10 cellular contexts compared by ENCODE assay signal in the genomic region with DNA sequence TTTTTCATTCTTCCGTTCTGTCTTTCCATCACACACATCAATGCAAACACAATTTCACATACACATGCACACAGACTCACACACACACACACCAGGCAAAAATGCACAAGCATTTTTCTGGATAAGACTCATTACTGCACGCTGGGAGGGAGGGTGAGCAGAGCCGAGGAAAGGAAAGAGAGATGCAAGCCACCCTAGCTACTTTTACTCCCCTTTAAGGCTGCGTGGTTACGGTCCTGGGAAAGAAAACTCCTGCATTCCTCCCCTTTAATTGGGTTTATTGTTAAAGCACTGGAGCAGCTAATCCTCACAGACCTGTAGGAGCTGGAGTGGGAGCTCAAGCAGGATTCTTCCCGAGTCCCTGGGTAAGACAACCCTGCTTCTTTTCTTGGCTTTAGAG. TPM values are rescaled to one million over a fixed set of nuclear protein-coding genes. Genes with fewer than 3 reads are reported as not detected.
DNase-seq lines count a peak whose midpoint lies in the region; ATAC-seq and TF ChIP-seq lines count a peak whose summit lies in the region.
"Had no signal": no experiment of that assay in that cellular context is flagged by ENCODE, and none has a peak within 500 bp of the region (broad histone marks: within the 10 kb centered on the region; RNA-seq: fewer than 3 reads in every experiment).

A gene (plus strand): TSS at position 307 of the 400 bp plus-strand sequence. CDS start 11,270 bp downstream, outside the sequence.

- no peaks in the 10 kb centered on the region for H3K9me3 ChIP-seq in cardiac muscle cell (ENCODE audit: low read depth)
- H3K9me3 ChIP-seq in left ventricle myocardium inferior (replicated peaks): no peaks in the 10 kb centered on the region
- no peaks in the 10 kb centered on the region for H3K9me3 ChIP-seq in stomach
- H3K9me3 ChIP-seq: SJSA1 had no signal

- H3K27me3 Mint-ChIP-seq in brain: peaks cover 4% of the 10 kb centered on the region

- H3K27ac ChIP-seq in cardiac muscle cell (peak within 1 kb of the TSS; percentile 50), left ventricle myocardium inferior (replicated peaks) (no peak within 1 kb of the TSS), stomach (no peak within 1 kb of the TSS)
- H3K27ac ChIP-seq: SJSA1 had no signal

- no peaks in the 10 kb centered on the region for H3K36me3 Mint-ChIP-seq in brain

- H3K4me3 Mint-ChIP-seq in brain: no peak within 1 kb of the TSS

- TF ChIP-seq POLR2A in stomach (IDR thresholded peaks at IDR 0.05): no peak

- H3K4me1 ChIP-seq in cardiac muscle cell (ENCODE audit: low read depth): peaks cover 15% of the 10 kb centered on the region
- H3K4me1 ChIP-seq in left ventricle myocardium inferior: peaks cover 13% of the 10 kb centered on the region
- peaks cover 5 to 12% (median 12%) of the 10 kb centered on the region in 4 donors for H3K4me1 ChIP-seq in stomach

- H3K9me3 Mint-ChIP-seq in brain: no peaks in the 10 kb centered on the region

- H3K27me3 ChIP-seq in cardiac muscle cell (peaks cover 3% of the 10 kb centered on the region), left ventricle myocardium inferior (ENCODE audit: low read depth) (peaks cover 64% of the 10 kb centered on the region), stomach (peaks cover 3 to 84% (median 33%) of the 10 kb centered on the region in 3 donors)

- TF ChIP-seq CTCF in cardiac muscle cell (IDR thresholded peaks at IDR 0.05; ENCODE audit: low read depth, low read length) (no peak), left ventricle myocardium inferior (IDR thresholded peaks at IDR 0.05; ENCODE audit: borderline replicate concordance) (no peak), brain (conservative IDR thresholded peaks at IDR 0.05) (no peak), stomach (IDR thresholded peaks at IDR 0.05) (no peak)

- intact Hi-C loops in left ventricle myocardium inferior (cut with micrococcal nuclease): no loop called here
- intact Hi-C loops in stomach (cut with DNase I; ENCODE audit: low total_unique reads): no loop called here
- intact Hi-C loops in cardiac septum (cut with DNase I): no loop called here

- WGBS in stomach, 5 donors: 17 to 26% (median 19%) methylated on average over 6 of the region's 6 CpGs

- H3K4me1 Mint-ChIP-seq in brain: no peaks in the 10 kb centered on the region

- H3K4me3 ChIP-seq in cardiac muscle cell (peak within 1 kb of the TSS; percentile 38), left ventricle myocardium inferior (no peak within 1 kb of the TSS), stomach (no peak within 1 kb of the TSS)
- H3K4me3 ChIP-seq: SJSA1 had no signal

- TF ChIP-seq EP300 in stomach (IDR thresholded peaks at IDR 0.05): no peak

- H3K36me3 ChIP-seq in cardiac muscle cell (no peaks in the 10 kb centered on the region), left ventricle myocardium inferior (no peaks in the 10 kb centered on the region), stomach (no peaks in the 10 kb centered on the region)
- H3K36me3 ChIP-seq: SJSA1 had no signal

- H3K27ac Mint-ChIP-seq in brain: no peak within 1 kb of the TSS

- ATAC-seq in GM21390 (IDR thresholded peaks at IDR 0.05; ENCODE audit: unreplicated experiment) (no peak), HG03025 (IDR thresholded peaks at IDR 0.05; ENCODE audit: low FRiP score, unreplicated experiment) (no peak)

- DNase-seq in cardiac muscle cell (ENCODE audit: low read depth in 1 of 2, low spot score in 1 of 2): peak; percentile 64 to 69
- DNase-seq in left ventricle myocardium inferior: no peak
- DNase-seq in kidney tubule cell (ENCODE audit: low spot score): peak; percentile 76
- no peak for DNase-seq in stomach
- no peak for DNase-seq in cardiac septum (ENCODE audit: low spot score)
- DNase-seq: activated naive CD4-positive, alpha-beta T cell had no signal

RNA-seq across cellular contexts. Expression of the gene that starts here (rescaled TPM):
- 5.4 and 8.5 TPM in 2 replicates for total RNA-seq in cardiac muscle cell
- polyA plus RNA-seq in cardiac muscle cell: 5.0 and 8.7 TPM in 2 replicates
- not detected for total RNA-seq in left ventricle myocardium inferior
- polyA plus RNA-seq in brain (ENCODE audit: insufficient read depth, low read depth, low replicate concordance): 16.7 TPM
- 1 to 10 TPM in 1 of 5 donors, not detected in 4; 1.5 TPM for total RNA-seq in stomach
- under 1 TPM in 1 of 3 donors, not detected in 2; 0.03 TPM for polyA plus RNA-seq in stomach
- not detected for total RNA-seq in cardiac septum

Comparison
In these comparisons a context has a peak if more than half of its experiments do, and no peak if none do; other contexts are left out.
1. DNase-seq: peak in cardiac muscle cell (2 of 2) and kidney tubule cell (single experiment); none in left ventricle myocardium inferior (single experiment), stomach (single experiment) and cardiac septum (single experiment).